Comparison of ENCODE assay signal across 22 cellular contexts in genomic region chr15:91183630-91184029, GRCh38.
"Had no signal": no experiment of that assay in that cellular context is flagged by ENCODE, and none has a peak within 500 bp of the region (broad histone marks: within the 10 kb centered on the region; RNA-seq: fewer than 3 reads in every experiment).

No MANE protein-coding gene starts in this region.

- ATAC-seq: effector memory CD8-positive, alpha-beta T cell; esophagus mucosa; left lobe of liver; lower lobe of right lung; right cardiac atrium; stimulated activated naive CD8-positive, alpha-beta T cell treated with anti-CD3 and anti-CD28 coated beads, Interleukin-15, Interleukin-2, amounts not matched to agents 100 U/mL and 50 U/mL, for 24 hours had no signal

- DNase-seq: activated CD4-positive, alpha-beta memory T cell treated with anti-CD3 and anti-CD28 coated beads, Interleukin-2, amount 10 ng/mL, durations not matched to agents 7 days and 5 days; activated CD4-positive, alpha-beta T cell treated with anti-CD3 and anti-CD28 coated beads for 48 hours; activated CD4-positive, CD25-positive, alpha-beta regulatory T cell; activated effector memory CD4-positive, alpha-beta T cell treated with anti-CD3 and anti-CD28 coated beads, Interleukin-2, amount 50 U/mL, for 16 hours; activated naive CD4-positive, alpha-beta T cell treated with anti-CD3 and anti-CD28 coated beads, Interleukin-2, amount 10 ng/mL, durations not matched to agents 7 days and 5 days; activated T-cell treated with anti-CD3 and anti-CD28 coated beads for 4 hours; brain microvascular endothelial cell; colonic mucosa; dorsolateral prefrontal cortex; effector memory CD8-positive, alpha-beta T cell; foreskin melanocyte; immature natural killer cell; lower lobe of right lung; mesendoderm; naive B cell; nucleus accumbens; right cardiac atrium; stimulated activated CD4-positive, alpha-beta T cell treated with anti-CD3 and anti-CD28 coated beads, Interleukin-4, amount 100 ng/mL, for 24 hours; stimulated activated naive CD8-positive, alpha-beta T cell treated with anti-CD3 and anti-CD28 coated beads, Interleukin-15, Interleukin-2, amounts not matched to agents 100 U/mL and 50 U/mL, for 24 hours; upper lobe of left lung had no signal
